Comparison of ENCODE assay signal across 8 cellular contexts in the genomic region with DNA sequence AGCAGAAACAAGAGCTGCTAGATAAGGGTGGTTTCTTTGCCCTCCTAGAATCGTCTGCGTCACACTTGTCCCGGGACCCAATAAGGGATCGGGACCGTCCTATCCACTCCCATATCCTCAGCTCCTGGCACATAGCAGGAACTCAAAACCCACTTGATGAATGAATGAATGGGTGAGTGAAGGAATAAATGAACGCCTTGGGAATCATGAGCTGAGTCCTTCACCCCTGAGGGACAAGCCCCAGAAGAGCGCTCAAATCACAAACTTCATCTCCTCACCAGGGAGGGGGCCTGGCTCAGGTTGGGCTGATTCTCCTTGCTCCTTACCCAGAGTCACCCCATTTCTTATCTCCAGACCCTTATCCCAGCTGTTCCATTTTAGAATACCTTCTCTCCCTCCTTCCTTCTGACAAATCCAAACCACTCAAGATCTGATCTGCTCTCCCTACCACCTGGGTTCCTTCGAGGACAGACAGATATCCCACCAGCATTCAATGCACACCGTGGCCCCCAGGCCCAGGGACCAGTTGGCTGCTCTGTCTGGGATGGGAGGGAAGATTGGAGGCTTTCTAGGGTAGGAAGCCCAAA.
DNase-seq lines count a peak whose midpoint lies in the region; ATAC-seq and TF ChIP-seq lines count a peak whose summit lies in the region.

No MANE protein-coding gene starts in this region.

- peak overlapping the region; percentile 65 for H3K9ac ChIP-seq in iPS-15b (ENCODE audit: low read depth, low read length)

- H3K36me3 ChIP-seq in HEK293 (ENCODE audit: control insufficient read depth in 2 of 2, insufficient read depth in 1 of 2, low read length in 2 of 2) = no peaks in the 10 kb centered on the region
- no peaks in the 10 kb centered on the region for H3K36me3 ChIP-seq in iPS-15b (ENCODE audit: control insufficient read depth, insufficient read depth, low read length)

- H3K4me3 Mint-ChIP-seq in activated naive CD8-positive, alpha-beta T cell = peak overlapping the region; percentile 90
- H3K4me3 Mint-ChIP-seq in stimulated activated effector memory CD8-positive, alpha-beta T cell treated with anti-CD3 and anti-CD28 coated beads, Interleukin-12 subunit alpha, Interleukin-12 subunit beta, amount 100 ng/mL, for 72 hours = peak overlapping the region; percentile 90

- CTCF ChIA-PET in HEK293 (lab: Yijun Ruan, JAX) = interaction anchor here (0.7 to 1.1 kb wide), 2 partner anchors 108 to 170 kb away, joined by 4 read pairs; no protein-coding TSS in a partner anchor

- H3K9me3 ChIP-seq in HEK293 (ENCODE audit: control insufficient read depth, insufficient read depth, low read depth, low read length) (no peaks in the 10 kb centered on the region), iPS-15b (ENCODE audit: control insufficient read depth, insufficient read depth, low read length) (no peaks in the 10 kb centered on the region)

- H3K4me3 ChIP-seq in HEK293 (ENCODE audit: low read depth, low read length) (no peak overlapping the region; the same call in 1 of the 2 replicates), iPS-15b (ENCODE audit: low read depth, low read length) (peak overlapping the region; percentile 79)

- peak overlapping the region; percentile 91 for H3K27ac Mint-ChIP-seq in activated naive CD8-positive, alpha-beta T cell
- peak overlapping the region; percentile 94 for H3K27ac Mint-ChIP-seq in stimulated activated effector memory CD8-positive, alpha-beta T cell treated with anti-CD3 and anti-CD28 coated beads, Interleukin-12 subunit alpha, Interleukin-12 subunit beta, amount 100 ng/mL, for 72 hours

- H3K27me3 ChIP-seq in iPS-15b (ENCODE audit: control insufficient read depth, insufficient read depth, low read length) = peaks cover 24% of the 10 kb centered on the region

- POLR2A ChIA-PET in HEK293 (lab: Yijun Ruan, JAX) = interaction anchor here (1.0 to 8.9 kb wide), 3 partner anchors 13 to 51 kb away, joined by 3 to 77 read pairs (median 4); partner anchors contain the start of genes ATPAF1 and MKNK1

- no peaks in the 10 kb centered on the region for H3K9me3 Mint-ChIP-seq in activated naive CD8-positive, alpha-beta T cell (ENCODE audit: low read depth)
- no peaks in the 10 kb centered on the region for H3K9me3 Mint-ChIP-seq in stimulated activated effector memory CD8-positive, alpha-beta T cell treated with anti-CD3 and anti-CD28 coated beads, Interleukin-12 subunit alpha, Interleukin-12 subunit beta, amount 100 ng/mL, for 72 hours

- no peaks in the 10 kb centered on the region for H3K36me3 Mint-ChIP-seq in activated naive CD8-positive, alpha-beta T cell
- H3K36me3 Mint-ChIP-seq in stimulated activated effector memory CD8-positive, alpha-beta T cell treated with anti-CD3 and anti-CD28 coated beads, Interleukin-12 subunit alpha, Interleukin-12 subunit beta, amount 100 ng/mL, for 72 hours = peaks cover 12% of the 10 kb centered on the region

- H3K4me1 ChIP-seq in HEK293 (ENCODE audit: control insufficient read depth, insufficient read depth, low read length) (no peaks in the 10 kb centered on the region), iPS-15b (ENCODE audit: control insufficient read depth, insufficient read depth, low read length) (peaks cover 25% of the 10 kb centered on the region)

- ATAC-seq in stimulated activated effector memory CD8-positive, alpha-beta T cell treated with anti-CD3 and anti-CD28 coated beads, Interleukin-12 subunit alpha, Interleukin-12 subunit beta, amount 100 ng/mL, for 72 hours = no peak

- TF ChIP-seq CTCF in HEK293 (tag by site-specific recombination; IDR thresholded peaks at IDR 0.05) = no peak

- H3K27me3 Mint-ChIP-seq in activated naive CD8-positive, alpha-beta T cell = no peaks in the 10 kb centered on the region

- no peak for DNase-seq in stimulated activated effector memory CD8-positive, alpha-beta T cell treated with anti-CD3 and anti-CD28 coated beads, Interleukin-12 subunit alpha, Interleukin-12 subunit beta, amount 100 ng/mL, for 72 hours (ENCODE audit: low spot score in 2 of 2)
- no peak for DNase-seq in NCI-H146 treated with DMSO at 0.1 percent for 48 hours (lab: John Stamatoyannopoulos, UW; ENCODE audit: unreplicated experiment)
- no peak for DNase-seq in stimulated activated CD4-positive, alpha-beta T cell treated with anti-CD3 and anti-CD28 coated beads, Interleukin-4, amount 100 ng/mL, for 1 hour
- no peak for DNase-seq in NCI-H510A (lab: John Stamatoyannopoulos, UW)
- DNase-seq in COLO829 (ENCODE audit: low spot score) = no peak

- H3K27ac ChIP-seq in HEK293 (ENCODE audit: extremely low read depth, low read depth, low read length) = no peak overlapping the region

- H3K4me1 Mint-ChIP-seq in activated naive CD8-positive, alpha-beta T cell (ENCODE audit: low read depth) = peaks cover 44% of the 10 kb centered on the region
- peaks cover 67% of the 10 kb centered on the region for H3K4me1 Mint-ChIP-seq in stimulated activated effector memory CD8-positive, alpha-beta T cell treated with anti-CD3 and anti-CD28 coated beads, Interleukin-12 subunit alpha, Interleukin-12 subunit beta, amount 100 ng/mL, for 72 hours

TF ChIP-seq in HEK293, 187 proteins besides CTCF, POLR2A, EP300 and RAD21:
- TF ChIP-seq ZBTB48 (tag by site-specific recombination; IDR thresholded peaks at IDR 0.05) (peak; percentile 38; the same call in 1 of the 2 replicates), ZNF426 (tag by site-specific recombination; IDR thresholded peaks at IDR 0.05) (no peak)
